8 cellular contexts compared by ENCODE assay signal in genomic region chr20:61980647-61981583, GRCh38.
A peak's percentile ranks its signal among the peaks of the same experiment; 100 is the strongest.
DNase-seq lines count a peak whose midpoint lies in the region; ATAC-seq and TF ChIP-seq lines count a peak whose summit lies in the region.

No MANE protein-coding gene starts in this region.

- H3K4me1 ChIP-seq in SK-N-SH (ENCODE audit: control insufficient read depth in 1 of 2, insufficient read depth in 2 of 2, low read depth in 1 of 2, low read length in 1 of 2) (no peaks in the 10 kb centered on the region; a peak in 1 of 4 replicates), gastroesophageal sphincter (no peaks in the 10 kb centered on the region)

- TF ChIP-seq POLR2A in gastroesophageal sphincter (IDR thresholded peaks at IDR 0.05): no peak

- in situ Hi-C loops in GM13976 (cut with MboI; ENCODE audit: low sequenced_read_pairs, unreplicated experiment): no loop called here

- H4K20me1 ChIP-seq in SK-N-SH (ENCODE audit: insufficient read depth): no peaks in the 10 kb centered on the region

- no peak overlapping the region for H3K9ac ChIP-seq in SK-N-SH

- ATAC-seq in gastroesophageal sphincter: no peak
- no peak for ATAC-seq in HG02885 (IDR thresholded peaks at IDR 0.05; ENCODE audit: poor library complexity, unreplicated experiment)

- DNase-seq in GM13976 (ENCODE audit: low spot score) (no peak), SK-N-SH (peak; percentile 73), stromal cell of bone marrow (ENCODE audit: low read depth) (peak; percentile 7), activated T-cell treated with anti-CD3 and anti-CD28 coated beads for 4 hours (no peak)
- DNase-seq in activated CD8-positive, alpha-beta memory T cell treated with anti-CD3 and anti-CD28 coated beads, Interleukin-2, amount 50 U/mL, for 48 hours: no peak

- no peaks in the 10 kb centered on the region for H3K9me2 ChIP-seq in SK-N-SH

- peak; percentile 57 for TF ChIP-seq RAD21 in SK-N-SH (IDR thresholded peaks at IDR 0.05; ENCODE audit: low read length)

- 91% methylated on average over 22 of the region's 22 CpGs for WGBS in SK-N-SH (ENCODE audit: low lambda C conversion rate)
- 60 to 76% methylated on average over 1 to 7 of the region's 22 CpGs for WGBS in gastroesophageal sphincter (ENCODE audit: low coverage in 1 of 2), 2 donors

- H3K27ac ChIP-seq in 22Rv1 (no peak overlapping the region), SK-N-SH (ENCODE audit: low read depth in 2 of 2, low read length in 1 of 2) (no peak overlapping the region; a peak in 1 of 4 replicates), gastroesophageal sphincter (no peak overlapping the region)

- H3K9me3 ChIP-seq in SK-N-SH (no peaks in the 10 kb centered on the region), gastroesophageal sphincter (no peaks in the 10 kb centered on the region)

- H3K27me3 ChIP-seq in SK-N-SH (ENCODE audit: insufficient read depth) (no peaks in the 10 kb centered on the region), gastroesophageal sphincter (no peaks in the 10 kb centered on the region)

- peak; percentile 81 for TF ChIP-seq CTCF in 22Rv1 (IDR thresholded peaks at IDR 0.05)
- TF ChIP-seq CTCF in GM13976 (IDR thresholded peaks at IDR 0.05; ENCODE audit: borderline replicate concordance, control extremely low read depth, extremely low read depth, insufficient read depth, missing control alignments): peak; percentile 35
- peak; percentile 24; the same call in 1 of the 2 replicates for TF ChIP-seq CTCF in SK-N-SH (IDR thresholded peaks at IDR 0.05)
- peak in 3 of 4 experiments; percentile 20 to 68 (median 24) for TF ChIP-seq CTCF in gastroesophageal sphincter (IDR thresholded peaks at IDR 0.05)

- no peak overlapping the region for H2AFZ ChIP-seq in SK-N-SH (ENCODE audit: low read depth)

- H3F3A ChIP-seq in SK-N-SH (replicated peaks; ENCODE audit: insufficient read depth): no peaks in the 10 kb centered on the region

- H3K36me3 ChIP-seq in SK-N-SH (replicated peaks in 1 of 2; ENCODE audit: control insufficient read depth in 1 of 2, insufficient read depth in 2 of 2, low read length in 1 of 2): peaks cover 0 to 15% of the 10 kb centered on the region in 2 experiments
- peaks cover 0 to 76% of the 10 kb centered on the region in 2 donors for H3K36me3 ChIP-seq in gastroesophageal sphincter

- POLR2A ChIA-PET in SK-N-SH (lab: Yijun Ruan, JAX): no interaction called here

- no peaks in the 10 kb centered on the region for H3K79me2 ChIP-seq in SK-N-SH (ENCODE audit: insufficient read depth)

- CTCF ChIA-PET in SK-N-SH (lab: Yijun Ruan, JAX): interaction anchor here (0.8 kb wide), 1 partner anchor 1780 kb away, joined by 3 read pairs; no protein-coding TSS in a partner anchor

- no peak for TF ChIP-seq EP300 in SK-N-SH (IDR thresholded peaks at IDR 0.05; ENCODE audit: borderline replicate concordance in 1 of 2, low read depth in 1 of 2, low read length in 1 of 2)
- no peak for TF ChIP-seq EP300 in gastroesophageal sphincter (IDR thresholded peaks at IDR 0.05)

- H3K4me2 ChIP-seq in SK-N-SH: no peak overlapping the region

- no peak overlapping the region for H3K4me3 ChIP-seq in SK-N-SH (ENCODE audit: low read depth in 2 of 2, low read length in 1 of 2)
- H3K4me3 ChIP-seq in gastroesophageal sphincter: no peak overlapping the region

TF ChIP-seq in SK-N-SH, 30 proteins besides CTCF, POLR2A, EP300 and RAD21:
- no peak for TF ChIP-seq USF2 (IDR thresholded peaks at IDR 0.05; ENCODE audit: borderline replicate concordance, low read depth, low read length)
- no peak for TF ChIP-seq MAX (IDR thresholded peaks at IDR 0.05; ENCODE audit: low read depth)
- TF ChIP-seq SMC3 (IDR thresholded peaks at IDR 0.05; ENCODE audit: low read depth, low read length): no peak
- no peak for TF ChIP-seq TEAD4 (IDR thresholded peaks at IDR 0.05; ENCODE audit: borderline replicate concordance, insufficient read depth)
- TF ChIP-seq GABPA (IDR thresholded peaks at IDR 0.05; ENCODE audit: low read depth): no peak
- TF ChIP-seq EZH2phosphoT487 (IDR thresholded peaks at IDR 0.05; ENCODE audit: borderline replicate concordance, low read depth): no peak
- TF ChIP-seq MXI1 (IDR thresholded peaks at IDR 0.05; ENCODE audit: low read depth, low read length): no peak
- no peak for TF ChIP-seq SIN3A (IDR thresholded peaks at IDR 0.05; ENCODE audit: borderline replicate concordance, low read depth, low read length)
- no peak for TF ChIP-seq IRF3 (IDR thresholded peaks at IDR 0.05; ENCODE audit: low read depth, low read length)

Comparison
In these comparisons a context has a peak if more than half of its experiments do, and no peak if none do; other contexts are left out.
1. CTCF ChIP-seq: peak in every context shown above with its lines; median percentile 81 in 22Rv1; 35 in GM13976; 24 in SK-N-SH; 24 in gastroesophageal sphincter.
2. DNase-seq: peak in SK-N-SH (single experiment) and stromal cell of bone marrow (single experiment); none in GM13976 (single experiment), activated CD8-positive, alpha-beta memory T cell treated with anti-CD3 and anti-CD28 coated beads, Interleukin-2, amount 50 U/mL, for 48 hours (single experiment) and activated T-cell treated with anti-CD3 and anti-CD28 coated beads for 4 hours (single experiment).